ENCODE assay signal across 26 cellular contexts in genomic region chr2:146978891-146979555, GRCh38.
DNase-seq lines count a peak whose midpoint lies in the region; ATAC-seq and TF ChIP-seq lines count a peak whose summit lies in the region.
"Had no signal": no experiment of that assay in that cellular context is flagged by ENCODE, and none has a peak within 500 bp of the region (broad histone marks: within the 10 kb centered on the region; RNA-seq: fewer than 3 reads in every experiment).

No MANE protein-coding gene starts in this region.

- peak overlapping the region; percentile 53 for H2AFZ ChIP-seq in neural progenitor cell (replicated peaks)

- no peak for TF ChIP-seq CTCF in AG10803 (conservative IDR thresholded peaks at IDR 0.05; ENCODE audit: low read length)
- TF ChIP-seq CTCF in endodermal cell (conservative IDR thresholded peaks at IDR 0.05), result no peak
- no peak for TF ChIP-seq CTCF in neural progenitor cell (IDR thresholded peaks at IDR 0.05)

- H4K20me1 ChIP-seq in neural progenitor cell (ENCODE audit: low read depth), result no peaks in the 10 kb centered on the region

- no peaks in the 10 kb centered on the region for H3K36me3 Mint-ChIP-seq in endodermal cell (ENCODE audit: low read depth)
- H3K36me3 Mint-ChIP-seq in neural progenitor cell, result no peaks in the 10 kb centered on the region
- H3K36me3 Mint-ChIP-seq: activated CD4-positive, alpha-beta memory T cell treated with anti-CD3 and anti-CD28 coated beads for 36 hours had no signal

- H3K27me3 Mint-ChIP-seq in endodermal cell (ENCODE audit: insufficient read depth) (no peaks in the 10 kb centered on the region), neural progenitor cell (ENCODE audit: insufficient read depth, low read depth) (no peaks in the 10 kb centered on the region)
- H3K27me3 Mint-ChIP-seq: activated naive CD8-positive, alpha-beta T cell treated with anti-CD3 and anti-CD28 coated beads, Interleukin-2, amount 50 U/mL, for 24 hours; stimulated activated naive CD8-positive, alpha-beta T cell treated with anti-CD3 and anti-CD28 coated beads, Interleukin-15, Interleukin-2, amounts not matched to agents 100 ng/mL and 50 ng/mL, for 24 hours had no signal

- H3K27ac ChIP-seq in HUES64 (ENCODE audit: low read depth, low read length), result peak overlapping the region; percentile 77; the same call in 1 of the 2 replicates
- H3K27ac ChIP-seq in endodermal cell (ENCODE audit: low read depth, low read length), result peak overlapping the region; percentile 84
- peak overlapping the region; percentile 20 for H3K27ac ChIP-seq in neural progenitor cell
- H3K27ac ChIP-seq: C4-2B had no signal

- in situ Hi-C loops in ACHN (cut with HindIII; ENCODE audit: low pct_ligation_motif_present, low pct_unique_long_range_greater_than_20kb, low sequenced_read_pairs), result no loop called here

- H3K4me1 ChIP-seq in HUES64 (ENCODE audit: insufficient read depth, low read length), result peaks cover 6% of the 10 kb centered on the region; the same call in 1 of the 2 replicates
- H3K4me1 ChIP-seq in endodermal cell (ENCODE audit: control insufficient read depth, insufficient read depth, low read length), result no peaks in the 10 kb centered on the region
- peaks cover 10% of the 10 kb centered on the region for H3K4me1 ChIP-seq in neural progenitor cell

- H3K27me3 ChIP-seq in HUES64 (ENCODE audit: insufficient read depth, low read length) (no peaks in the 10 kb centered on the region), endodermal cell (ENCODE audit: control insufficient read depth, insufficient read depth, low read length, poor library complexity, severe bottlenecking) (no peaks in the 10 kb centered on the region), neural progenitor cell (no peaks in the 10 kb centered on the region)
- H3K27me3 ChIP-seq: dorsolateral prefrontal cortex, gastroesophageal sphincter, tibial nerve had no signal

- WGBS in HUES64, result 100% methylated on average over 1 of the region's 1 CpG
- 67 to 96% methylated on average over 1 of the region's 1 CpG for WGBS in endodermal cell (ENCODE audit: insufficient coverage in 1 of 2, insufficient read length in 1 of 2), 2 experiments

- H3F3A ChIP-seq in neural progenitor cell (ENCODE audit: low read depth), result no peaks in the 10 kb centered on the region

- H3K79me2 ChIP-seq in neural progenitor cell (ENCODE audit: low read depth), result no peaks in the 10 kb centered on the region

- H3K9me3 ChIP-seq in HUES64 (ENCODE audit: insufficient read depth, low read depth, low read length) (no peaks in the 10 kb centered on the region), endodermal cell (ENCODE audit: control insufficient read depth, low read length) (no peaks in the 10 kb centered on the region), neural progenitor cell (ENCODE audit: low read depth) (no peaks in the 10 kb centered on the region)
- H3K9me3 ChIP-seq: gastroesophageal sphincter, tibial nerve had no signal

- H3K27ac Mint-ChIP-seq in endodermal cell (no peak overlapping the region), neural progenitor cell (no peak overlapping the region)
- H3K27ac Mint-ChIP-seq: activated CD4-positive, alpha-beta memory T cell treated with anti-CD3 and anti-CD28 coated beads for 36 hours; activated naive CD8-positive, alpha-beta T cell treated with anti-CD3 and anti-CD28 coated beads, Interleukin-2, amount 50 U/mL, for 24 hours; stimulated activated naive CD8-positive, alpha-beta T cell treated with anti-CD3 and anti-CD28 coated beads, Interleukin-15, Interleukin-2, amounts not matched to agents 100 ng/mL and 50 ng/mL, for 24 hours had no signal

- H3K4me3 ChIP-seq in AG10803 (ENCODE audit: low read length) (no peak overlapping the region), HUES64 (ENCODE audit: low read length) (no peak overlapping the region), endodermal cell (ENCODE audit: low read length) (no peak overlapping the region), neural progenitor cell (no peak overlapping the region)
- H3K4me3 ChIP-seq: gastroesophageal sphincter, tibial nerve had no signal

- H3K36me3 ChIP-seq in HUES64 (ENCODE audit: insufficient read depth, low read length) (no peaks in the 10 kb centered on the region), endodermal cell (ENCODE audit: control insufficient read depth, insufficient read depth, low read length) (no peaks in the 10 kb centered on the region), neural progenitor cell (no peaks in the 10 kb centered on the region)
- H3K36me3 ChIP-seq: gastroesophageal sphincter, tibial nerve had no signal

- H3K9me3 Mint-ChIP-seq in endodermal cell (no peaks in the 10 kb centered on the region), neural progenitor cell (no peaks in the 10 kb centered on the region)
- H3K9me3 Mint-ChIP-seq: stimulated activated naive CD8-positive, alpha-beta T cell treated with anti-CD3 and anti-CD28 coated beads, Interleukin-15, Interleukin-2, amounts not matched to agents 100 ng/mL and 50 ng/mL, for 24 hours had no signal

- no peak overlapping the region for H3K4me3 Mint-ChIP-seq in endodermal cell
- no peak overlapping the region for H3K4me3 Mint-ChIP-seq in neural progenitor cell
- H3K4me3 Mint-ChIP-seq: activated CD4-positive, alpha-beta memory T cell treated with anti-CD3 and anti-CD28 coated beads for 36 hours; activated naive CD8-positive, alpha-beta T cell treated with anti-CD3 and anti-CD28 coated beads, Interleukin-2, amount 50 U/mL, for 24 hours; stimulated activated naive CD8-positive, alpha-beta T cell treated with anti-CD3 and anti-CD28 coated beads, Interleukin-15, Interleukin-2, amounts not matched to agents 100 ng/mL and 50 ng/mL, for 24 hours had no signal

- DNase-seq in AG10803 (ENCODE audit: low read depth) (peak; percentile 90), endodermal cell (no peak), neural progenitor cell (ENCODE audit: low spot score) (no peak), ACHN (no peak), NCI-H1048 (lab: John Stamatoyannopoulos, UW) (no peak), DMS53 (lab: John Stamatoyannopoulos, UW) (no peak)
- DNase-seq: activated CD4-positive, alpha-beta memory T cell treated with anti-CD3 and anti-CD28 coated beads for 36 hours; activated CD4-positive, CD25-positive, alpha-beta regulatory T cell; activated gamma-delta T cell; activated naive CD8-positive, alpha-beta T cell treated with anti-CD3 and anti-CD28 coated beads, Interleukin-2, amount 50 U/mL, for 24 hours; dorsolateral prefrontal cortex; HCEC 1CT; KG1; kidney; NCI-H187; occipital lobe; OCI-M1; retina; stimulated activated CD4-positive, alpha-beta T cell treated with anti-CD3 and anti-CD28 coated beads, Interleukin-4, amount 100 ng/mL, for 4 hours; T1000 had no signal

- no peak for ATAC-seq in HG03342 (IDR thresholded peaks at IDR 0.05; ENCODE audit: unreplicated experiment)
- ATAC-seq: activated naive CD8-positive, alpha-beta T cell treated with anti-CD3 and anti-CD28 coated beads, Interleukin-2, amount 50 U/mL, for 24 hours; gastroesophageal sphincter had no signal

- peak overlapping the region; percentile 27 for H3K4me2 ChIP-seq in neural progenitor cell

- H3K4me1 Mint-ChIP-seq in endodermal cell, result no peaks in the 10 kb centered on the region
- peaks cover 3% of the 10 kb centered on the region for H3K4me1 Mint-ChIP-seq in neural progenitor cell
- H3K4me1 Mint-ChIP-seq: activated naive CD8-positive, alpha-beta T cell treated with anti-CD3 and anti-CD28 coated beads, Interleukin-2, amount 50 U/mL, for 24 hours had no signal

- H3K9ac ChIP-seq in HUES64 (ENCODE audit: low read depth, low read length), result no peak overlapping the region
- no peak overlapping the region for H3K9ac ChIP-seq in endodermal cell (ENCODE audit: extremely low read depth, low read length, poor library complexity, severe bottlenecking)
- no peak overlapping the region for H3K9ac ChIP-seq in neural progenitor cell

Comparison
In these comparisons a context has a peak if more than half of its experiments do, and no peak if none do; other contexts are left out.
1. H3K27ac ChIP-seq: peak in every context shown above with its lines; median percentile 84 in endodermal cell; 77 in HUES64; 20 in neural progenitor cell.